26 cellular contexts compared by ENCODE assay signal in the genomic region with DNA sequence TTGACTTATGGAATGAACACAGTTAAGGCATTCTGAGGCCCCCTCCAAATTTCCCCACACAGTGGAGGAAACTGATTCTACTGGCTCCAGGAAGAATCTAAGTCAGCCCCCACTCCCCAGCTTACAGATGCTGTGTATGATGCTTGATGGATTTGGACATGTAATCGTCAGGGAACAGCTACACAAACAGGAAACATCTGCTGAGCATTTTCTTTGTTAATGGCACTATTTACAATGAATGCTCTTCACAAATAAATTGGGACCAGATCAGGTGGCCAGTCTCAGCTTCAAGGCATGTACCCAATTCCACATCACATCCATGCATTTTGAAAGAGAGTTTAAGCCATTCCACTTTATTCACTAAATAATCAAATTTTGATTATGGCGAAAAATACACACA.
A peak's percentile ranks its signal among the peaks of the same experiment; 100 is the strongest.
DNase-seq lines count a peak whose midpoint lies in the region; ATAC-seq and TF ChIP-seq lines count a peak whose summit lies in the region.
"Had no signal": no experiment of that assay in that cellular context is flagged by ENCODE, and none has a peak within 500 bp of the region (broad histone marks: within the 10 kb centered on the region; RNA-seq: fewer than 3 reads in every experiment).

No MANE protein-coding gene starts in this region.

- H3K9me3 ChIP-seq in left lung = no peaks in the 10 kb centered on the region
- H3K9me3 ChIP-seq in right cardiac atrium (ENCODE audit: control insufficient read depth, low read length) = no peaks in the 10 kb centered on the region
- H3K9me3 ChIP-seq: SJSA1, spleen, testis, vagina had no signal

- H3K36me3 ChIP-seq in left lung = no peaks in the 10 kb centered on the region
- H3K36me3 ChIP-seq: SJSA1, spleen, vagina had no signal

- ATAC-seq in SK-N-SH treated with all-trans-retinoic acid at 6 μM for 48 hours = no peak
- ATAC-seq in left lung = no peak
- no peak for ATAC-seq in right cardiac atrium
- ATAC-seq: left lobe of liver; naive thymus-derived CD8-positive, alpha-beta T cell; Panc1 had no signal

- 15% methylated on average over 2 of the region's 2 CpGs for WGBS in right cardiac atrium

- TF ChIP-seq CTCF in left lung (IDR thresholded peaks at IDR 0.05) = no peak

- H3K4me1 ChIP-seq in left lung (no peaks in the 10 kb centered on the region), right cardiac atrium (ENCODE audit: control insufficient read depth, insufficient read depth, low read length) (no peaks in the 10 kb centered on the region)
- H3K4me1 ChIP-seq: SJSA1, spleen, testis, vagina had no signal

- H3K4me3 ChIP-seq in left lung = no peak overlapping the region
- H3K4me3 ChIP-seq in right cardiac atrium (ENCODE audit: low read length) = no peak overlapping the region
- H3K4me3 ChIP-seq: SJSA1, spleen, testis, vagina had no signal

- H3K27me3 ChIP-seq in left lung (no peaks in the 10 kb centered on the region), right cardiac atrium (ENCODE audit: control insufficient read depth, insufficient read depth) (no peaks in the 10 kb centered on the region)
- H3K27me3 ChIP-seq: SJSA1, spleen, testis, vagina had no signal

- no peak overlapping the region for H3K27ac ChIP-seq in left lung
- H3K27ac ChIP-seq in right cardiac atrium (ENCODE audit: low read length) = no peak overlapping the region
- H3K27ac ChIP-seq: epithelial cell of prostate, SJSA1, spleen, testis, vagina had no signal

- intact Hi-C loops in left lung (cut with DNase I) = no loop called here
- intact Hi-C loops in right cardiac atrium (cut with DNase I) = no loop called here

- DNase-seq in DMS53 (lab: John Stamatoyannopoulos, UW) (peak; percentile 80), NCI-H1436 treated with DMSO at 0.1 percent for 48 hours (lab: John Stamatoyannopoulos, UW) (peak; percentile 82), NCI-H345 treated with DMSO at 0.1 percent for 48 hours (lab: John Stamatoyannopoulos, UW; ENCODE audit: unreplicated experiment) (peak; percentile 51), left lung (no peak), pons (ENCODE audit: low spot score) (no peak), right cardiac atrium (no peak)
- DNase-seq: activated CD4-positive, alpha-beta T cell treated with anti-CD3 and anti-CD28 coated beads, Interleukin-2, amount 10 ng/mL, durations not matched to agents 24 days and 14 days; aorta; CD4-positive, alpha-beta memory T cell; DMS79 treated with DMSO at 0.1 percent for 48 hours; head of caudate nucleus; naive thymus-derived CD8-positive, alpha-beta T cell; NCI-H1048; NCI-H526 treated with DMSO at 0.1 percent for 48 hours; retina; spleen; stimulated activated CD4-positive, alpha-beta T cell treated with anti-CD3 and anti-CD28 coated beads, Interleukin-4, amount 100 ng/mL, for 1 hour; stimulated activated naive CD4-positive, alpha-beta T cell; T-helper 2 cell; testis had no signal

TF ChIP-seq in SK-N-SH treated with all-trans-retinoic acid at 6 μM for 48 hours, 23 proteins besides CTCF, POLR2A, EP300 and RAD21:
- TF ChIP-seq, protein P1, sequence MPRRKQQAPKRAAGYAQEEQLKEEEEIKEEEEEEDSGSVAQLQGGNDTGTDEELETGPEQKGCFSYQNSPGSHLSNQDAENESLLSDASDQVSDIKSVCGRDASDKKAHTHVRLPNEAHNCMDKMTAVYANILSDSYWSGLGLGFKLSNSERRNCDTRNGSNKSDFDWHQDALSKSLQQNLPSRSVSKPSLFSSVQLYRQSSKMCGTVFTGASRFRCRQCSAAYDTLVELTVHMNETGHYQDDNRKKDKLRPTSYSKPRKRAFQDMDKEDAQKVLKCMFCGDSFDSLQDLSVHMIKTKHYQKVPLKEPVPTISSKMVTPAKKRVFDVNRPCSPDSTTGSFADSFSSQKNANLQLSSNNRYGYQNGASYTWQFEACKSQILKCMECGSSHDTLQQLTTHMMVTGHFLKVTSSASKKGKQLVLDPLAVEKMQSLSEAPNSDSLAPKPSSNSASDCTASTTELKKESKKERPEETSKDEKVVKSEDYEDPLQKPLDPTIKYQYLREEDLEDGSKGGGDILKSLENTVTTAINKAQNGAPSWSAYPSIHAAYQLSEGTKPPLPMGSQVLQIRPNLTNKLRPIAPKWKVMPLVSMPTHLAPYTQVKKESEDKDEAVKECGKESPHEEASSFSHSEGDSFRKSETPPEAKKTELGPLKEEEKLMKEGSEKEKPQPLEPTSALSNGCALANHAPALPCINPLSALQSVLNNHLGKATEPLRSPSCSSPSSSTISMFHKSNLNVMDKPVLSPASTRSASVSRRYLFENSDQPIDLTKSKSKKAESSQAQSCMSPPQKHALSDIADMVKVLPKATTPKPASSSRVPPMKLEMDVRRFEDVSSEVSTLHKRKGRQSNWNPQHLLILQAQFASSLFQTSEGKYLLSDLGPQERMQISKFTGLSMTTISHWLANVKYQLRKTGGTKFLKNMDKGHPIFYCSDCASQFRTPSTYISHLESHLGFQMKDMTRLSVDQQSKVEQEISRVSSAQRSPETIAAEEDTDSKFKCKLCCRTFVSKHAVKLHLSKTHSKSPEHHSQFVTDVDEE (CRISPR knock-in tag; IDR thresholded peaks at IDR 0.05) = peak; percentile 56; the same call in 1 of the 2 replicates
- TF ChIP-seq TCF4 (CRISPR knock-in tag; IDR thresholded peaks at IDR 0.05; ENCODE audit: borderline replicate concordance) (peak; percentile 89), ZNF8 (CRISPR knock-in tag; IDR thresholded peaks at IDR 0.05) (no peak)

Comparison
In these comparisons a context has a peak if more than half of its experiments do, and no peak if none do; other contexts are left out.
1. DNase-seq: peak in DMS53 (single experiment), NCI-H1436 treated with DMSO at 0.1 percent for 48 hours (single experiment) and NCI-H345 treated with DMSO at 0.1 percent for 48 hours (single experiment); none in left lung (0 of 2), pons (single experiment) and right cardiac atrium (0 of 3).